ENCODE assay signal across 22 cellular contexts in the genomic region with DNA sequence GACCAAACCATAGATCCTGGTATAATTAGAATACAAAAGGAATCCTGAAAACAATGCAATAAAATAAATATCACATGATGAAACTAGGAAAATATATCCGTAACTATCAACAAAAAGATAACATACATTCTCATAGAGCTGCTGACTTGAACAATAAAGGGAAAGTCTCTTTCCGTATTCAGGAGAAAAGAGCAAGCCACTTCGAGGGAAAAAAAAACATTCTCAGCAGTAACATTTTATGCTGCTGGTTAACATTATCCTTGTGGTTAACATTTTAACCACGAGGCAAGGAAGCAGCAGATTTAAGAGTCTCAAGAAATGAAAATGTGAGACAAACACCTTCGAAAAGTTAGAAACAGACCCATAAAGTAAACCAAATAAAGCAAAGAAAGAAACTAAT. TPM values are rescaled to one million over a fixed set of nuclear protein-coding genes. Genes with fewer than 3 reads are reported as not detected.
DNase-seq lines count a peak whose midpoint lies in the region; ATAC-seq and TF ChIP-seq lines count a peak whose summit lies in the region.
"Had no signal": no experiment of that assay in that cellular context is flagged by ENCODE, and none has a peak within 500 bp of the region (broad histone marks: within the 10 kb centered on the region; RNA-seq: fewer than 3 reads in every experiment).

No MANE protein-coding gene starts in this region.

- POLR2A ChIA-PET in Panc1 (lab: Charles Lee): no interaction called here

- H3K4me1 Mint-ChIP-seq in activated naive CD4-positive, alpha-beta T cell treated with anti-CD3 and anti-CD28 coated beads, Interleukin-2, amount 10 ng/mL, durations not matched to agents 7 days and 5 days: no peaks in the 10 kb centered on the region

- H3K27ac ChIP-seq in Panc1 (ENCODE audit: low read length): peak overlapping the region; percentile 55; the same call in 1 of the 2 replicates
- H3K27ac ChIP-seq: adrenal gland, gastrocnemius medialis, RWPE1 had no signal

- H3K4me3 Mint-ChIP-seq in activated naive CD4-positive, alpha-beta T cell treated with anti-CD3 and anti-CD28 coated beads, Interleukin-2, amount 10 ng/mL, durations not matched to agents 7 days and 5 days: no peak overlapping the region
- H3K4me3 Mint-ChIP-seq: dendritic cell treated with granulocyte-macrophage colony-stimulating factor and Interleukin-4, amounts not matched to agents 40 ng/mL and 50 ng/mL, for 4 days had no signal

- H3K27me3 ChIP-seq in Panc1 (ENCODE audit: control insufficient read depth, insufficient read depth, low read length): no peaks in the 10 kb centered on the region
- H3K27me3 ChIP-seq: adrenal gland, gastrocnemius medialis had no signal

- no peaks in the 10 kb centered on the region for H3K9me3 ChIP-seq in Panc1 (ENCODE audit: control insufficient read depth, insufficient read depth, low read depth, low read length)
- H3K9me3 ChIP-seq: adrenal gland, gastrocnemius medialis, mucosa of descending colon had no signal

- H3K4me1 ChIP-seq in Panc1 (ENCODE audit: control insufficient read depth, insufficient read depth, low read length): no peaks in the 10 kb centered on the region
- H3K4me1 ChIP-seq: adrenal gland, gastrocnemius medialis had no signal

- H3K27ac Mint-ChIP-seq in activated naive CD4-positive, alpha-beta T cell treated with anti-CD3 and anti-CD28 coated beads, Interleukin-2, amount 10 ng/mL, durations not matched to agents 7 days and 5 days: no peak overlapping the region
- H3K27ac Mint-ChIP-seq: dendritic cell treated with granulocyte-macrophage colony-stimulating factor and Interleukin-4, amounts not matched to agents 40 ng/mL and 50 ng/mL, for 4 days had no signal

- H3K9me3 Mint-ChIP-seq in activated naive CD4-positive, alpha-beta T cell treated with anti-CD3 and anti-CD28 coated beads, Interleukin-2, amount 10 ng/mL, durations not matched to agents 7 days and 5 days: no peaks in the 10 kb centered on the region
- H3K9me3 Mint-ChIP-seq: dendritic cell treated with granulocyte-macrophage colony-stimulating factor and Interleukin-4, amounts not matched to agents 40 ng/mL and 50 ng/mL, for 4 days had no signal

- CTCF ChIA-PET in Panc1 (lab: Charles Lee): no interaction called here
- CTCF ChIA-PET in activated naive CD4-positive, alpha-beta T cell treated with anti-CD3 and anti-CD28 coated beads, Interleukin-2, amount 10 ng/mL, durations not matched to agents 7 days and 5 days (lab: Charles Lee): no interaction called here

- ATAC-seq in Panc1: no peak
- ATAC-seq in HG03039 (IDR thresholded peaks at IDR 0.05; ENCODE audit: unreplicated experiment): no peak
- ATAC-seq: gastrocnemius medialis, mucosa of descending colon had no signal

- BruUV-seq in Panc1 (replicated peaks; lab: Mats Ljungman, UMichigan): no TSS peak

- no peak overlapping the region for H3K4me3 ChIP-seq in Panc1 (ENCODE audit: low read depth in 2 of 2, low read length in 2 of 2)
- H3K4me3 ChIP-seq: adrenal gland, gastrocnemius medialis, mucosa of descending colon had no signal

- peaks cover 4% of the 10 kb centered on the region for H3K27me3 Mint-ChIP-seq in activated naive CD4-positive, alpha-beta T cell treated with anti-CD3 and anti-CD28 coated beads, Interleukin-2, amount 10 ng/mL, durations not matched to agents 7 days and 5 days
- H3K27me3 Mint-ChIP-seq: dendritic cell treated with granulocyte-macrophage colony-stimulating factor and Interleukin-4, amounts not matched to agents 40 ng/mL and 50 ng/mL, for 4 days had no signal

- no peaks in the 10 kb centered on the region for H3K36me3 Mint-ChIP-seq in activated naive CD4-positive, alpha-beta T cell treated with anti-CD3 and anti-CD28 coated beads, Interleukin-2, amount 10 ng/mL, durations not matched to agents 7 days and 5 days

- in situ Hi-C loops in Panc1 (cut with HindIII; ENCODE audit: low pct_unique_long_range_greater_than_20kb, low sequenced_read_pairs): no loop called here
- in situ Hi-C loops in ACHN (cut with HindIII; ENCODE audit: low pct_ligation_motif_present, low pct_unique_long_range_greater_than_20kb, low sequenced_read_pairs): no loop called here

- DNase-seq in EH (ENCODE audit: low read depth): peak; percentile 69
- DNase-seq in Panc1 (ENCODE audit: low read depth, low spot score): no peak
- DNase-seq in dermis microvascular lymphatic vessel endothelial cell (ENCODE audit: low read depth in 2 of 2): peak; percentile 85 to 88
- DNase-seq in myocyte (ENCODE audit: low read depth): peak; percentile 54
- no peak for DNase-seq in ACHN
- no peak for DNase-seq in germinal center (ENCODE audit: low spot score)
- no peak for DNase-seq in activated naive CD4-positive, alpha-beta T cell treated with anti-CD3 and anti-CD28 coated beads, Interleukin-2, amount 10 ng/mL, durations not matched to agents 7 days and 5 days
- DNase-seq: activated T-cell treated with anti-CD3 and anti-CD28 coated beads, Interleukin-2, amount 50 U/mL, for 48 hours; adrenal gland; AML-193; DMS153; gastrocnemius medialis; islet precursor cell; mucosa of descending colon; NCI-H1930; NCI-H526 treated with DMSO at 0.1 percent for 48 hours; posterior cingulate gyrus; substantia nigra; T-helper 9 cell had no signal

- intact Hi-C loops in Panc1 (cut with micrococcal nuclease; ENCODE audit: unreplicated experiment): no loop called here

- no peak for TF ChIP-seq CTCF in Panc1 (IDR thresholded peaks at IDR 0.05)

- no peaks in the 10 kb centered on the region for H3K36me3 ChIP-seq in Panc1 (ENCODE audit: control insufficient read depth, insufficient read depth, low read length)
- H3K36me3 ChIP-seq: adrenal gland, gastrocnemius medialis had no signal

RNA-seq across cellular contexts. Expression of gene NALCN, which starts 25.8 kb away (rescaled TPM):
- total RNA-seq in Panc1 (2021; ENCODE audit: unreplicated experiment) (10.9 TPM), dermis microvascular lymphatic vessel endothelial cell (21.6 and 29.2 TPM in 2 replicates), myocyte (2.7 and 5.9 TPM in 2 replicates)
- polyA plus RNA-seq in Panc1 (2012; ENCODE audit: insufficient read length): 5.4 TPM
- 9.5 TPM for polyA plus RNA-seq in myocyte (2012)

Comparison
In these comparisons a context has a peak if more than half of its experiments do, and no peak if none do; other contexts are left out.
1. DNase-seq: peak in EH (single experiment), dermis microvascular lymphatic vessel endothelial cell (2 of 2) and myocyte (single experiment); none in Panc1 (single experiment), ACHN (single experiment), germinal center (single experiment) and activated naive CD4-positive, alpha-beta T cell treated with anti-CD3 and anti-CD28 coated beads, Interleukin-2, amount 10 ng/mL, durations not matched to agents 7 days and 5 days (single experiment).